Comparison of ENCODE assay signal across 1 cellular context in genomic region chr6:108417027-108417426, GRCh38.
TF ChIP-seq lines count a peak whose summit lies in the region.

No MANE protein-coding gene starts in this region.

TF ChIP-seq in GM23338, 12 proteins besides CTCF, POLR2A, EP300 and RAD21 (continued from another document):
- TF ChIP-seq ZNF462 (CRISPR knock-in tag; IDR thresholded peaks at IDR 0.05): no peak
- no peak for TF ChIP-seq JUNB (IDR thresholded peaks at IDR 0.05; ENCODE audit: unreplicated experiment)
- TF ChIP-seq EZH2phosphoT487 (IDR thresholded peaks at IDR 0.05; ENCODE audit: unreplicated experiment): no peak
- TF ChIP-seq, protein P1, sequence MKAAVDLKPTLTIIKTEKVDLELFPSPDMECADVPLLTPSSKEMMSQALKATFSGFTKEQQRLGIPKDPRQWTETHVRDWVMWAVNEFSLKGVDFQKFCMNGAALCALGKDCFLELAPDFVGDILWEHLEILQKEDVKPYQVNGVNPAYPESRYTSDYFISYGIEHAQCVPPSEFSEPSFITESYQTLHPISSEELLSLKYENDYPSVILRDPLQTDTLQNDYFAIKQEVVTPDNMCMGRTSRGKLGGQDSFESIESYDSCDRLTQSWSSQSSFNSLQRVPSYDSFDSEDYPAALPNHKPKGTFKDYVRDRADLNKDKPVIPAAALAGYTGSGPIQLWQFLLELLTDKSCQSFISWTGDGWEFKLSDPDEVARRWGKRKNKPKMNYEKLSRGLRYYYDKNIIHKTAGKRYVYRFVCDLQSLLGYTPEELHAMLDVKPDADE (IDR thresholded peaks at IDR 0.05): no peak
- no peak for TF ChIP-seq ZNF331 (CRISPR knock-in tag; IDR thresholded peaks at IDR 0.05; ENCODE audit: low read depth)
- no peak for TF ChIP-seq CREB1 (CRISPR knock-in tag; IDR thresholded peaks at IDR 0.05; ENCODE audit: low read depth)
- TF ChIP-seq POLR2AphosphoS5 (IDR thresholded peaks at IDR 0.05; ENCODE audit: low read depth): no peak
- no peak for TF ChIP-seq REST (IDR thresholded peaks at IDR 0.05; ENCODE audit: unreplicated experiment)
